18 cellular contexts compared by ENCODE assay signal in the genomic region with DNA sequence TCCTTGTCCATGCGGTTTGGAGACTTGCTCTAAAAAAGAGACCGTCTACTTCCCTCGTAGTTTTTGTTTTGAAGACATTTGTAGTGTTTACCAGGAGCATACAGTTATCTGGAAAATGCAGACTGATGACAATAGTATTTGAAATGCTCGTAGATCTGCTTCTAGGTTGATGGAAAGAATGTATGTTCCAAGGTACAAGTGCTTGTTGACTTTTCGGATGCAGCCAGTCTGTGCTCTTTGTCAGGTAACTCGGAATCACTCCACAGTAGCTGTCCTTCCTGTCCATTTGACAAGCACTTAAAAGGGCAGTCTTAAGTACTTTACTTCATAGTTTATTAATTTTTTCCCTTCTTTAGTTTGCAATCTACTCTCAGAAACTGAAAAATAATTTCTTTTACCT.
A peak's percentile ranks its signal among the peaks of the same experiment; 100 is the strongest.
DNase-seq lines count a peak whose midpoint lies in the region; ATAC-seq, FAIRE-seq and TF ChIP-seq lines count a peak whose summit lies in the region.
"Had no signal": no experiment of that assay in that cellular context is flagged by ENCODE, and none has a peak within 500 bp of the region (broad histone marks: within the 10 kb centered on the region; RNA-seq: fewer than 3 reads in every experiment).

No MANE protein-coding gene starts in this region.

- no peak for TF ChIP-seq POLR2A in HepG2 (IDR thresholded peaks at IDR 0.05; ENCODE audit: insufficient read depth in 1 of 2, low read depth in 2 of 2, low read length in 2 of 2)
- no peak for TF ChIP-seq POLR2A in right lobe of liver (IDR thresholded peaks at IDR 0.05)
- TF ChIP-seq POLR2A in uterus (IDR thresholded peaks at IDR 0.05) = no peak

- no peaks in the 10 kb centered on the region for H3K27me3 ChIP-seq in HepG2 (ENCODE audit: control insufficient read depth in 1 of 2, insufficient read depth in 2 of 2, low read length in 2 of 2)
- no peaks in the 10 kb centered on the region for H3K27me3 ChIP-seq in right lobe of liver
- no peaks in the 10 kb centered on the region for H3K27me3 ChIP-seq in uterus
- H3K27me3 ChIP-seq: BLaER1 had no signal

- CTCF ChIA-PET in HepG2 (lab: Yijun Ruan, JAX; ENCODE audit: low intra/inter-chr PET ratio, low total read pairs) = no interaction called here

- no peaks in the 10 kb centered on the region for H3K79me2 ChIP-seq in HepG2 (ENCODE audit: insufficient read depth, low read length)

- no peak for TF ChIP-seq RAD21 in HepG2 (CRISPR knock-in tag; IDR thresholded peaks at IDR 0.05)

- intact Hi-C loops in HepG2 (cut with micrococcal nuclease; ENCODE audit: unreplicated experiment) (no loop called here), right lobe of liver (cut with DNase I) (no loop called here), uterus (cut with DNase I; ENCODE audit: low total_unique reads) (no loop called here)

- H3K4me3 ChIP-seq in HepG2 (replicated peaks in 1 of 3; ENCODE audit: insufficient read depth in 1 of 3, low read depth in 2 of 3, low read length in 3 of 3) (no peak overlapping the region), right lobe of liver (no peak overlapping the region), uterus (no peak overlapping the region)
- H3K4me3 ChIP-seq: BLaER1 had no signal

- H3K9ac ChIP-seq in HepG2 (ENCODE audit: insufficient read depth, low read depth, low read length) = no peak overlapping the region
- H3K9ac ChIP-seq: BLaER1 had no signal

- no peak overlapping the region for H2AFZ ChIP-seq in HepG2 (ENCODE audit: low read length)

- no peaks in the 10 kb centered on the region for H4K20me1 ChIP-seq in HepG2 (ENCODE audit: insufficient read depth, low read length)
- H4K20me1 ChIP-seq: BLaER1 had no signal

- no peak for FAIRE-seq in HepG2 (lab: Jason Lieb, UNC)
- peak; percentile 17 for FAIRE-seq in islet of Langerhans (lab: Jason Lieb, UNC)
- FAIRE-seq: GM12891, H1 had no signal

- in situ Hi-C loops in HepG2 (cut with HindIII; ENCODE audit: extremely low pct_ligation_motif_present, low pct_unique_long_range_greater_than_20kb) = no loop called here

- no TSS peak for BruUV-seq in HepG2 (replicated peaks; lab: Mats Ljungman, UMichigan)

- POLR2A ChIA-PET in HepG2 (lab: Yijun Ruan, JAX) = no interaction called here

- no peak for TF ChIP-seq CTCF in HepG2 (CRISPR knock-in tag; IDR thresholded peaks at IDR 0.05)
- TF ChIP-seq CTCF in right lobe of liver (IDR thresholded peaks at IDR 0.05) = no peak
- TF ChIP-seq CTCF in uterus (IDR thresholded peaks at IDR 0.05) = no peak

- TF ChIP-seq EP300 in HepG2 (IDR thresholded peaks at IDR 0.05; ENCODE audit: low read depth in 2 of 2, low read length in 2 of 2) (no peak), HepG2 (CRISPR knock-in tag; IDR thresholded peaks at IDR 0.05; ENCODE audit: borderline replicate concordance) (no peak)

- DNase-seq in HepG2 (ENCODE audit: low spot score) (peak; percentile 39), right lobe of liver (no peak), uterus (no peak), Ammon's horn (ENCODE audit: low spot score) (no peak), NCI-H82 treated with DMSO at 0.1 percent for 48 hours (lab: John Stamatoyannopoulos, UW; ENCODE audit: unreplicated experiment) (no peak)
- DNase-seq: Caco-2; CD4-positive, CD25-positive, alpha-beta regulatory T cell; CD8-positive, alpha-beta T cell; DMS153; DMS79 treated with DMSO at 0.1 percent for 48 hours; GF-D8; H7; HCEC 1CT had no signal

- H3K4me2 ChIP-seq in HepG2 (ENCODE audit: low read depth, low read length) = no peak overlapping the region; the same call in 1 of the 2 replicates
- H3K4me2 ChIP-seq: BLaER1 had no signal

- H3K9me3 ChIP-seq in HepG2 (ENCODE audit: low read length) = no peaks in the 10 kb centered on the region
- H3K9me3 ChIP-seq in right lobe of liver = no peaks in the 10 kb centered on the region
- H3K9me3 ChIP-seq in uterus = no peaks in the 10 kb centered on the region
- H3K9me3 ChIP-seq: BLaER1, Caco-2 had no signal

- 7% methylated on average over 6 of the region's 6 CpGs for WGBS in HepG2 (ENCODE audit: low lambda C conversion rate)
- WGBS in right lobe of liver (ENCODE audit: insufficient coverage, low coverage, low lambda C conversion rate, missing lambda C conversion rate) = 83% methylated on average over 6 of the region's 6 CpGs

- ATAC-seq in HepG2 (peak; percentile 92), right lobe of liver (no peak)
- ATAC-seq: CD8-positive, alpha-beta T cell had no signal

- H3K27ac ChIP-seq in HepG2 (ENCODE audit: extremely low read length, insufficient read depth, low read length) (no peak overlapping the region), right lobe of liver (no peak overlapping the region), uterus (peak overlapping the region; percentile 8 to 18)
- H3K27ac ChIP-seq: BLaER1, C4-2B had no signal

- peaks cover 10% of the 10 kb centered on the region for H3K4me1 ChIP-seq in HepG2 (ENCODE audit: insufficient read depth, low read length)
- H3K4me1 ChIP-seq in right lobe of liver = no peaks in the 10 kb centered on the region
- peaks cover 3 to 6% of the 10 kb centered on the region in 2 donors for H3K4me1 ChIP-seq in uterus
- H3K4me1 ChIP-seq: BLaER1, Caco-2 had no signal

- no peaks in the 10 kb centered on the region for H3K36me3 ChIP-seq in HepG2 (replicated peaks in 1 of 2; ENCODE audit: control insufficient read depth in 1 of 2, insufficient read depth in 2 of 2, low read length in 2 of 2)
- H3K36me3 ChIP-seq in right lobe of liver = no peaks in the 10 kb centered on the region
- H3K36me3 ChIP-seq in uterus = no peaks in the 10 kb centered on the region
- H3K36me3 ChIP-seq: BLaER1 had no signal

TF ChIP-seq in HepG2, 621 proteins besides CTCF, POLR2A, EP300 and RAD21 (continues in another document):
- TF ChIP-seq CENPX (CRISPR knock-in tag; IDR thresholded peaks at IDR 0.05) = no peak
- no peak for TF ChIP-seq ZNF614 (CRISPR knock-in tag; IDR thresholded peaks at IDR 0.05; ENCODE audit: borderline replicate concordance)
- no peak for TF ChIP-seq RCOR2 (CRISPR knock-in tag; IDR thresholded peaks at IDR 0.05)
- no peak for TF ChIP-seq HDAC2 (CRISPR knock-in tag; IDR thresholded peaks at IDR 0.05)
- TF ChIP-seq ETV6 (CRISPR knock-in tag; conservative IDR thresholded peaks at IDR 0.05) = no peak
- TF ChIP-seq MZF1 (CRISPR knock-in tag; IDR thresholded peaks at IDR 0.05; ENCODE audit: borderline replicate concordance) = no peak
- no peak for TF ChIP-seq ZNF292 (CRISPR knock-in tag; IDR thresholded peaks at IDR 0.05; ENCODE audit: borderline replicate concordance, low read depth)
- no peak for TF ChIP-seq SIX4 (CRISPR knock-in tag; IDR thresholded peaks at IDR 0.05)
- TF ChIP-seq PAXIP1 (CRISPR knock-in tag; conservative IDR thresholded peaks at IDR 0.05) = 0 out of 2 replicates have a peak, but pooled peaks have one; percentile 19
- TF ChIP-seq HDAC1 (CRISPR knock-in tag; IDR thresholded peaks at IDR 0.05) = no peak
- TF ChIP-seq ARNT2 (CRISPR knock-in tag; IDR thresholded peaks at IDR 0.05; ENCODE audit: low read depth) = no peak
- no peak for TF ChIP-seq KDM3A (CRISPR knock-in tag; IDR thresholded peaks at IDR 0.05; ENCODE audit: low read depth)
- TF ChIP-seq HOMEZ (CRISPR knock-in tag; IDR thresholded peaks at IDR 0.05; ENCODE audit: low read depth) = 0 out of 2 replicates have a peak, but pooled peaks have one; percentile 34
- TF ChIP-seq FOSL1 (CRISPR knock-in tag; IDR thresholded peaks at IDR 0.05; ENCODE audit: borderline replicate concordance) = no peak
- no peak for TF ChIP-seq CHD4 (IDR thresholded peaks at IDR 0.05; ENCODE audit: borderline replicate concordance, low read length)
- TF ChIP-seq HOXA7 (CRISPR knock-in tag; IDR thresholded peaks at IDR 0.05) = no peak
- TF ChIP-seq ZEB1 (IDR thresholded peaks at IDR 0.05; ENCODE audit: insufficient replicate concordance, low read depth) = peak; percentile 24
- TF ChIP-seq HNF4A (CRISPR knock-in tag; IDR thresholded peaks at IDR 0.05) = peak; percentile 59
- no peak for TF ChIP-seq ZNF101 (CRISPR knock-in tag; IDR thresholded peaks at IDR 0.05; ENCODE audit: borderline replicate concordance, low read depth)
- TF ChIP-seq HCFC1 (IDR thresholded peaks at IDR 0.05; ENCODE audit: low read depth, low read length) = no peak

Comparison
In these comparisons a context has a peak if more than half of its experiments do, and no peak if none do; other contexts are left out.
1. H3K27ac ChIP-seq: peak in uterus (2 of 2); none in HepG2 (single experiment) and right lobe of liver (0 of 3).